In the genomic region with DNA sequence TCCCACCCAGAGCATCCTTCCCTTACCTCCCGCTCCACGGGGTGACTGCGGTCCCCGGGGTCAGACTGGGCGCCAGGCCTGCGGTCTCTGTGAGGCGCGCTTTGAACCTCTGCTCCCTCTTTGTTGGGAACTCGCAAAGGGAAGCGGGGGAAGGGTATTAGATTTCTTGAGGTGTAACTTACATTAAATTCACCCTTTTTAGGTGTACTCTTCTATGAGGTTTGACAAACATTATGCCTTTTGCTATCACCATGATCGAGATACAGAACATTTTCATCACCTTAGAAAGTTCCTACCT, we compare ENCODE assay signal across 8 cellular contexts.
A peak's percentile ranks its signal among the peaks of the same experiment; 100 is the strongest.
DNase-seq lines count a peak whose midpoint lies in the region; ATAC-seq and TF ChIP-seq lines count a peak whose summit lies in the region.

No MANE protein-coding gene starts in this region.

- peaks cover 5% of the 10 kb centered on the region for H3K36me3 ChIP-seq in neutrophil

- H3K4me1 ChIP-seq in neutrophil (ENCODE audit: control insufficient read depth in 1 of 2, insufficient read depth in 1 of 2, low read depth in 1 of 2, low read length in 1 of 2): peaks cover 40 to 42% of the 10 kb centered on the region in 2 experiments

- H3K36me3 Mint-ChIP-seq in effector memory CD8-positive, alpha-beta T cell (ENCODE audit: insufficient read depth): peaks cover 20% of the 10 kb centered on the region

- peak overlapping the region; percentile 85 to 94 for H3K27ac Mint-ChIP-seq in effector memory CD8-positive, alpha-beta T cell

- H3K27me3 Mint-ChIP-seq in effector memory CD8-positive, alpha-beta T cell: no peaks in the 10 kb centered on the region

- H3K27ac ChIP-seq in neutrophil: peak overlapping the region; percentile 81

- peak overlapping the region; percentile 95 to 96 for H3K4me3 Mint-ChIP-seq in effector memory CD8-positive, alpha-beta T cell

- no peaks in the 10 kb centered on the region for H3K9me3 Mint-ChIP-seq in effector memory CD8-positive, alpha-beta T cell

- peak overlapping the region; percentile 76 to 89 for H3K4me3 ChIP-seq in neutrophil (ENCODE audit: low read depth in 1 of 2, low read length in 1 of 2)

- H3K9me3 ChIP-seq in neutrophil: no peaks in the 10 kb centered on the region

- no peak for TF ChIP-seq CTCF in neutrophil (IDR thresholded peaks at IDR 0.05)

- ATAC-seq in effector memory CD8-positive, alpha-beta T cell (replicated peaks): no peak
- ATAC-seq in HG02763 (IDR thresholded peaks at IDR 0.05; ENCODE audit: unreplicated experiment) (no peak), HG03108 (IDR thresholded peaks at IDR 0.05; ENCODE audit: unreplicated experiment) (no peak)

- DNase-seq in CMK (ENCODE audit: low read depth) (peak; percentile 43), NCI-H510A treated with DMSO at 0.1 percent for 48 hours (lab: John Stamatoyannopoulos, UW) (peak; percentile 64), NCI-H2171 (lab: John Stamatoyannopoulos, UW) (no peak), medulla oblongata (ENCODE audit: extremely low spot score) (no peak)
- DNase-seq in effector memory CD8-positive, alpha-beta T cell: no peak

- no peaks in the 10 kb centered on the region for H3K27me3 ChIP-seq in neutrophil

- peaks cover 39 to 48% of the 10 kb centered on the region in 2 donors for H3K4me1 Mint-ChIP-seq in effector memory CD8-positive, alpha-beta T cell (ENCODE audit: low read depth in 2 of 2)

Comparison
In these comparisons a context has a peak if more than half of its experiments do, and no peak if none do; other contexts are left out.
1. DNase-seq: peak in CMK (single experiment) and NCI-H510A treated with DMSO at 0.1 percent for 48 hours (single experiment); none in effector memory CD8-positive, alpha-beta T cell (0 of 3), NCI-H2171 (single experiment) and medulla oblongata (single experiment).